In the genomic region with DNA sequence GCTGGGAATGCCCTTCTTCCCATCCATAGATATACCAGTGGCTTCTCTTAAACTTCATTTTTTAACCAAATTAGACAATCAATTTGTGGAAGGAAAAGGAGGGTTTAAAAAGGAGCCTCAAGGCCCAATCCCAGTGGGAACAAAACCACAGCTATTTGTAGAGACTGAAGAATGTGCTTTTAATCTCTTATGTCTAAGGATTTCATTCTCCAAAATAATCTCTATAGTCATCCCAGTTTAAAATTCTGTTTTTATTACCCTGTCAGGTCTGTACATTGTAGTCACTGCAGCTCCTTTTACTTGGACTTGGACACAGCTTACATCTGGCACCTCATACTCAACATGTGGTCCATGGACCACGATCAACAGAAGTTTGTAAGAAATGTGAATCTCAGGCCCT, we compare ENCODE assay signal across 32 cellular contexts.
DNase-seq lines count a peak whose midpoint lies in the region; TF ChIP-seq lines count a peak whose summit lies in the region.
"Had no signal": no experiment of that assay in that cellular context is flagged by ENCODE, and none has a peak within 500 bp of the region (broad histone marks: within the 10 kb centered on the region; RNA-seq: fewer than 3 reads in every experiment).

No MANE protein-coding gene starts in this region.

- peak; percentile 91 for DNase-seq in EH (ENCODE audit: low read depth)
- DNase-seq in MG63, result peak; percentile 8
- peak; percentile 50 for DNase-seq in fibroblast of mammary gland (ENCODE audit: low read depth)
- peak; percentile 37 for DNase-seq in stromal cell of bone marrow (ENCODE audit: low read depth)
- no peak for DNase-seq in stimulated activated CD4-positive, alpha-beta T cell treated with anti-CD3 and anti-CD28 coated beads, Interleukin-4, amount 100 ng/mL, for 4 hours
- DNase-seq in DMS79 treated with DMSO at 0.1 percent for 48 hours (lab: John Stamatoyannopoulos, UW), result no peak
- DNase-seq in Caco-2, result no peak
- DNase-seq: activated naive CD8-positive, alpha-beta T cell treated with anti-CD3 and anti-CD28 coated beads for 36 hours; activated T-cell treated with anti-CD3 and anti-CD28 coated beads for 4 hours; CD4-positive, CD25-positive, alpha-beta regulatory T cell; central memory CD4-positive, alpha-beta T cell; cortex of kidney; effector memory CD8-positive, alpha-beta T cell; H7; kidney; naive thymus-derived CD4-positive, alpha-beta T cell; NCI-H1417 treated with DMSO at 0.1 percent for 48 hours; NCI-H2081; NCI-H2227 treated with DMSO at 0.1 percent for 48 hours; NCI-H69; right lobe of liver; SHP77; stimulated activated CD4-positive, alpha-beta T cell treated with anti-CD3 and anti-CD28 coated beads, Interleukin-12 subunit alpha, Interleukin-12 subunit beta, amount 100 ng/mL, for 4 hours; stimulated activated CD4-positive, alpha-beta T cell treated with anti-CD3 and anti-CD28 coated beads, Interleukin-2, amount 100 ng/mL, for 48 hours; stomach; tibial artery had no signal

- no peaks in the 10 kb centered on the region for H3K4me1 Mint-ChIP-seq in Caco-2 (ENCODE audit: low read depth, unreplicated experiment)

- intact Hi-C loops in Caco-2 (cut with micrococcal nuclease; ENCODE audit: unreplicated experiment), result no loop called here

- H3K36me3 ChIP-seq in MG63, result no peaks in the 10 kb centered on the region
- no peaks in the 10 kb centered on the region for H3K36me3 ChIP-seq in Caco-2 (ENCODE audit: control insufficient read depth, insufficient read depth, low read length)
- H3K36me3 ChIP-seq: ascending aorta, right lobe of liver, stomach, tibial artery, vagina had no signal

- no peak overlapping the region for H3K4me3 ChIP-seq in MG63
- no peak overlapping the region for H3K4me3 ChIP-seq in fibroblast of mammary gland (ENCODE audit: control insufficient read depth, low read depth, low read length)
- H3K4me3 ChIP-seq in Caco-2 (ENCODE audit: low read depth, low read length), result no peak overlapping the region
- H3K4me3 ChIP-seq: ascending aorta, GM12878, right lobe of liver, stomach, tibial artery, vagina had no signal

- no peaks in the 10 kb centered on the region for H3K9me3 Mint-ChIP-seq in Caco-2 (ENCODE audit: unreplicated experiment)
- H3K9me3 Mint-ChIP-seq: effector memory CD8-positive, alpha-beta T cell; T-helper 2 cell treated with Interferon-gamma antibody and Interleukin-4, amounts not matched to agents 5 μg/mL and 100 μg/mL, for 36 hours had no signal

- no peaks in the 10 kb centered on the region for H3K36me3 Mint-ChIP-seq in Caco-2 (ENCODE audit: insufficient read depth, unreplicated experiment)
- H3K36me3 Mint-ChIP-seq: CD4-positive, CD25-positive, alpha-beta regulatory T cell; mesothelial cell of epicardium; naive thymus-derived CD4-positive, alpha-beta T cell had no signal

- H3K27me3 Mint-ChIP-seq in Caco-2 (ENCODE audit: insufficient read depth, unreplicated experiment), result peaks cover 18% of the 10 kb centered on the region
- H3K27me3 Mint-ChIP-seq: progenitor cell of endocrine pancreas had no signal

- BruUV-seq in Caco-2 (replicated peaks; lab: Mats Ljungman, UMichigan), result no TSS peak

- no peak overlapping the region for H3K27ac Mint-ChIP-seq in Caco-2 (ENCODE audit: unreplicated experiment)
- H3K27ac Mint-ChIP-seq: CD4-positive, CD25-positive, alpha-beta regulatory T cell; effector memory CD8-positive, alpha-beta T cell; mesothelial cell of epicardium; naive thymus-derived CD4-positive, alpha-beta T cell; progenitor cell of endocrine pancreas; T-helper 2 cell treated with Interferon-gamma antibody and Interleukin-4, amounts not matched to agents 5 μg/mL and 100 μg/mL, for 36 hours had no signal

- H3K4me3 Mint-ChIP-seq in Caco-2 (ENCODE audit: unreplicated experiment), result no peak overlapping the region
- H3K4me3 Mint-ChIP-seq: activated naive CD8-positive, alpha-beta T cell treated with anti-CD3 and anti-CD28 coated beads for 36 hours; CD4-positive, CD25-positive, alpha-beta regulatory T cell; effector memory CD8-positive, alpha-beta T cell; mesothelial cell of epicardium; naive thymus-derived CD4-positive, alpha-beta T cell; T-helper 2 cell treated with Interferon-gamma antibody and Interleukin-4, amounts not matched to agents 5 μg/mL and 100 μg/mL, for 36 hours had no signal

- POLR2A ChIA-PET in Caco-2 (lab: Charles Lee), result no interaction called here

- H3K4me1 ChIP-seq in Caco-2, result no peaks in the 10 kb centered on the region

- CTCF ChIA-PET in Caco-2 (lab: Charles Lee), result no interaction called here

- H3K27me3 ChIP-seq in MG63 (no peaks in the 10 kb centered on the region), Caco-2 (replicated peaks; ENCODE audit: control insufficient read depth, insufficient read depth, low read length) (no peaks in the 10 kb centered on the region)
- H3K27me3 ChIP-seq: ascending aorta, right lobe of liver, stomach, tibial artery, vagina had no signal

- TF ChIP-seq CTCF in fibroblast of mammary gland (conservative IDR thresholded peaks at IDR 0.05; ENCODE audit: control insufficient read depth, insufficient read depth, low read depth, low read length), result no peak
- TF ChIP-seq CTCF in Caco-2 (IDR thresholded peaks at IDR 0.05; ENCODE audit: insufficient read depth in 1 of 2, low read depth in 1 of 2, low read length in 1 of 2, severe bottlenecking in 1 of 2, unreplicated experiment in 1 of 2), result no peak

- H3K9me3 ChIP-seq in MG63 (no peaks in the 10 kb centered on the region), Caco-2 (no peaks in the 10 kb centered on the region)
- H3K9me3 ChIP-seq: ascending aorta, right lobe of liver, stomach, tibial artery, vagina had no signal

Comparison
In these comparisons a context has a peak if more than half of its experiments do, and no peak if none do; other contexts are left out.
1. DNase-seq: peak in EH (single experiment), MG63 (single experiment), fibroblast of mammary gland (single experiment) and stromal cell of bone marrow (single experiment); none in stimulated activated CD4-positive, alpha-beta T cell treated with anti-CD3 and anti-CD28 coated beads, Interleukin-4, amount 100 ng/mL, for 4 hours (0 of 2), DMS79 treated with DMSO at 0.1 percent for 48 hours (single experiment) and Caco-2 (0 of 2).